19 cellular contexts compared by ENCODE assay signal in genomic region chr11:62888406-62888805, GRCh38. TPM values are rescaled to one million over a fixed set of nuclear protein-coding genes. Genes with fewer than 3 reads are reported as not detected.
DNase-seq lines count a peak whose midpoint lies in the region; TF ChIP-seq lines count a peak whose summit lies in the region.
"Had no signal": no experiment of that assay in that cellular context is flagged by ENCODE, and none has a peak within 500 bp of the region (broad histone marks: within the 10 kb centered on the region; RNA-seq: fewer than 3 reads in every experiment).

No MANE protein-coding gene starts in this region.

- dilution Hi-C loops in mammary epithelial cell (cut with HindIII; ENCODE audit: low sequenced_read_pairs): no loop called here

- H3K9me3 ChIP-seq in OCI-LY7 (ENCODE audit: low read length) (no peaks in the 10 kb centered on the region), mammary epithelial cell (replicated peaks; ENCODE audit: insufficient read depth, low read length) (no peaks in the 10 kb centered on the region)
- H3K9me3 ChIP-seq: BLaER1 treated with 17β-estradiol and CSF1 and Interleukin-3, amounts not matched to agents 10 nM and 100 nM had no signal

- intact Hi-C loops in activated naive CD4-positive, alpha-beta T cell treated with anti-CD3 and anti-CD28 coated beads for 36 hours (cut with micrococcal nuclease): no loop called here
- intact Hi-C loops in OCI-LY7 (cut with micrococcal nuclease; ENCODE audit: unreplicated experiment) (no loop called here), mammary epithelial cell (cut with micrococcal nuclease) (no loop called here)

- H3K36me3 ChIP-seq in OCI-LY7 (ENCODE audit: insufficient read depth, low read length): peaks cover 69% of the 10 kb centered on the region
- H3K36me3 ChIP-seq in mammary epithelial cell (ENCODE audit: insufficient read depth, low read length): peaks cover 46% of the 10 kb centered on the region

- H3K27ac ChIP-seq in OCI-LY7 (ENCODE audit: low read depth, low read length, poor library complexity, severe bottlenecking) (no peak overlapping the region), mammary epithelial cell (ENCODE audit: insufficient read depth, low read depth, low read length) (no peak overlapping the region)
- H3K27ac ChIP-seq: BLaER1 treated with 17β-estradiol and CSF1 and Interleukin-3, amounts not matched to agents 10 nM and 100 nM had no signal

- H3K4me1 ChIP-seq in OCI-LY7 (ENCODE audit: insufficient read depth, low read length, poor library complexity, severe bottlenecking) (no peaks in the 10 kb centered on the region), mammary epithelial cell (ENCODE audit: insufficient read depth, low read length) (peaks cover 22% of the 10 kb centered on the region)

- H3K27me3 ChIP-seq in mammary epithelial cell (ENCODE audit: insufficient read depth, low read length): no peaks in the 10 kb centered on the region
- H3K27me3 ChIP-seq: BLaER1 treated with 17β-estradiol and CSF1 and Interleukin-3, amounts not matched to agents 10 nM and 100 nM had no signal

- no peak overlapping the region for H3K9ac ChIP-seq in mammary epithelial cell (ENCODE audit: insufficient read depth, low read length)

- H3K27me3 Mint-ChIP-seq in activated naive CD4-positive, alpha-beta T cell treated with anti-CD3 and anti-CD28 coated beads, Interleukin-2, amount 10 ng/mL, durations not matched to agents 7 days and 5 days: peaks cover 7% of the 10 kb centered on the region
- no peaks in the 10 kb centered on the region for H3K27me3 Mint-ChIP-seq in activated naive CD4-positive, alpha-beta T cell treated with anti-CD3 and anti-CD28 coated beads for 36 hours (ENCODE audit: low read depth)
- no peaks in the 10 kb centered on the region for H3K27me3 Mint-ChIP-seq in progenitor cell of endocrine pancreas

- TF ChIP-seq CTCF in OCI-LY7 (conservative IDR thresholded peaks at IDR 0.05; ENCODE audit: low read length) (no peak), mammary epithelial cell (conservative IDR thresholded peaks at IDR 0.05 in 1 of 2, IDR thresholded peaks at IDR 0.05 in 1 of 2; ENCODE audit: extremely low read depth in 1 of 2, insufficient read depth in 1 of 2, low read depth in 1 of 2, low read length in 2 of 2) (no peak), progenitor cell of endocrine pancreas (IDR thresholded peaks at IDR 0.05; ENCODE audit: unreplicated experiment) (no peak)

- CTCF ChIA-PET in activated naive CD4-positive, alpha-beta T cell treated with anti-CD3 and anti-CD28 coated beads, Interleukin-2, amount 10 ng/mL, durations not matched to agents 7 days and 5 days (lab: Charles Lee): no interaction called here
- CTCF ChIA-PET in activated naive CD4-positive, alpha-beta T cell treated with anti-CD3 and anti-CD28 coated beads for 36 hours (lab: Charles Lee): no interaction called here
- CTCF ChIA-PET in OCI-LY7 (lab: Charles Lee; ENCODE audit: unreplicated experiment) (no interaction called here), mammary epithelial cell (lab: Charles Lee; ENCODE audit: low non-redundant PET) (no interaction called here)

- H2AFZ ChIP-seq in OCI-LY7 (ENCODE audit: low read length) (no peak overlapping the region), mammary epithelial cell (ENCODE audit: low read depth, low read length) (no peak overlapping the region)

- H4K20me1 ChIP-seq in OCI-LY7 (ENCODE audit: insufficient read depth, low read length) (no peaks in the 10 kb centered on the region), mammary epithelial cell (ENCODE audit: insufficient read depth, low read length) (peaks cover 4% of the 10 kb centered on the region)

- peaks cover 31% of the 10 kb centered on the region for H3K4me1 Mint-ChIP-seq in activated naive CD4-positive, alpha-beta T cell treated with anti-CD3 and anti-CD28 coated beads, Interleukin-2, amount 10 ng/mL, durations not matched to agents 7 days and 5 days
- peaks cover 34% of the 10 kb centered on the region for H3K4me1 Mint-ChIP-seq in activated naive CD4-positive, alpha-beta T cell treated with anti-CD3 and anti-CD28 coated beads for 36 hours (ENCODE audit: low read depth)
- peaks cover 33% of the 10 kb centered on the region for H3K4me1 Mint-ChIP-seq in progenitor cell of endocrine pancreas (ENCODE audit: low read depth)

- POLR2A ChIA-PET in OCI-LY7 (lab: Charles Lee): no interaction called here

- H3K4me3 ChIP-seq in OCI-LY7 (ENCODE audit: low read depth, low read length, poor library complexity, severe bottlenecking) (no peak overlapping the region), mammary epithelial cell (replicated peaks in 1 of 3; ENCODE audit: insufficient read depth in 1 of 3, low read depth in 2 of 3, low read length in 3 of 3) (no peak overlapping the region)
- H3K4me3 ChIP-seq: BLaER1 treated with 17β-estradiol and CSF1 and Interleukin-3, amounts not matched to agents 10 nM and 100 nM had no signal

- no peaks in the 10 kb centered on the region for H3K9me3 Mint-ChIP-seq in activated naive CD4-positive, alpha-beta T cell treated with anti-CD3 and anti-CD28 coated beads, Interleukin-2, amount 10 ng/mL, durations not matched to agents 7 days and 5 days
- H3K9me3 Mint-ChIP-seq in activated naive CD4-positive, alpha-beta T cell treated with anti-CD3 and anti-CD28 coated beads for 36 hours: no peaks in the 10 kb centered on the region
- no peaks in the 10 kb centered on the region for H3K9me3 Mint-ChIP-seq in progenitor cell of endocrine pancreas (ENCODE audit: low read depth)

- no peaks in the 10 kb centered on the region for H3K9me2 ChIP-seq in OCI-LY7 (ENCODE audit: insufficient read depth, low read length)

- WGBS in mammary epithelial cell (ENCODE audit: low coverage, missing lambda C conversion rate): 84% methylated on average over 14 of the region's 14 CpGs

- no peak overlapping the region for H3K4me2 ChIP-seq in OCI-LY7 (ENCODE audit: low read length)
- H3K4me2 ChIP-seq in mammary epithelial cell (ENCODE audit: insufficient read depth, low read depth, low read length): no peak overlapping the region
- H3K4me2 ChIP-seq: BLaER1 treated with 17β-estradiol and CSF1 and Interleukin-3, amounts not matched to agents 10 nM and 100 nM had no signal

- H3K36me3 Mint-ChIP-seq in activated naive CD4-positive, alpha-beta T cell treated with anti-CD3 and anti-CD28 coated beads, Interleukin-2, amount 10 ng/mL, durations not matched to agents 7 days and 5 days: peaks cover 59% of the 10 kb centered on the region
- peaks cover 58% of the 10 kb centered on the region for H3K36me3 Mint-ChIP-seq in activated naive CD4-positive, alpha-beta T cell treated with anti-CD3 and anti-CD28 coated beads for 36 hours (ENCODE audit: low read depth)
- H3K36me3 Mint-ChIP-seq in progenitor cell of endocrine pancreas (ENCODE audit: insufficient read depth): peaks cover 39% of the 10 kb centered on the region

- H3K4me3 Mint-ChIP-seq in activated naive CD4-positive, alpha-beta T cell treated with anti-CD3 and anti-CD28 coated beads, Interleukin-2, amount 10 ng/mL, durations not matched to agents 7 days and 5 days: no peak overlapping the region
- no peak overlapping the region for H3K4me3 Mint-ChIP-seq in activated naive CD4-positive, alpha-beta T cell treated with anti-CD3 and anti-CD28 coated beads for 36 hours
- peak overlapping the region; percentile 1 for H3K4me3 Mint-ChIP-seq in progenitor cell of endocrine pancreas (ENCODE audit: low read depth)

- H3K27ac Mint-ChIP-seq in activated naive CD4-positive, alpha-beta T cell treated with anti-CD3 and anti-CD28 coated beads, Interleukin-2, amount 10 ng/mL, durations not matched to agents 7 days and 5 days: peak overlapping the region; percentile 70
- H3K27ac Mint-ChIP-seq in activated naive CD4-positive, alpha-beta T cell treated with anti-CD3 and anti-CD28 coated beads for 36 hours: no peak overlapping the region
- H3K27ac Mint-ChIP-seq in progenitor cell of endocrine pancreas: peak overlapping the region; percentile 90

- in situ Hi-C loops in mammary epithelial cell (cut with MboI; ENCODE audit: low sequenced_read_pairs in 2 of 2): no loop called here

- TF ChIP-seq POLR2A in erythroblast (IDR thresholded peaks at IDR 0.05; ENCODE audit: low read length): no peak

- no peak for DNase-seq in activated naive CD4-positive, alpha-beta T cell treated with anti-CD3 and anti-CD28 coated beads, Interleukin-2, amount 10 ng/mL, durations not matched to agents 7 days and 5 days
- DNase-seq in activated naive CD4-positive, alpha-beta T cell treated with anti-CD3 and anti-CD28 coated beads for 36 hours: no peak
- DNase-seq in OCI-LY7 (ENCODE audit: low spot score) (no peak), mammary epithelial cell (no peak), progenitor cell of endocrine pancreas (ENCODE audit: low spot score, unreplicated experiment) (no peak), islet precursor cell (no peak), OCI-M2 (lab: John Stamatoyannopoulos, UW; ENCODE audit: unreplicated experiment) (no peak), erythroblast (lab: John Stamatoyannopoulos, UW) (no peak)
- DNase-seq: ACHN; activated naive CD4-positive, alpha-beta T cell; glutamatergic neuron; NCI-H187; NCI-H748 treated with DMSO at 0.1 percent for 48 hours; SIG-M5; stimulated activated CD4-positive, alpha-beta T cell treated with anti-CD3 and anti-CD28 coated beads, Interleukin-4, amount 100 ng/mL, for 4 hours; T-helper 1 cell had no signal

- H3K79me2 ChIP-seq in OCI-LY7 (ENCODE audit: insufficient read depth, low read depth, low read length): peaks cover 13% of the 10 kb centered on the region; the same call in 1 of the 2 replicates
- H3K79me2 ChIP-seq in mammary epithelial cell (ENCODE audit: insufficient read depth, low read length): peaks cover 48% of the 10 kb centered on the region

- BruUV-seq in OCI-LY7 (replicated peaks; lab: Mats Ljungman, UMichigan) (TSS peak; percentile 50), mammary epithelial cell (replicated peaks; lab: Mats Ljungman, UMichigan) (TSS peak; percentile 60)

RNA-seq across cellular contexts. Expression of gene SLC3A2, which starts 7.7 kb away (rescaled TPM):
- 100 to 1,000 TPM; 419 to 472 TPM for total RNA-seq in activated naive CD4-positive, alpha-beta T cell treated with anti-CD3 and anti-CD28 coated beads for 36 hours
- total RNA-seq in OCI-LY7 (2014; rRNA removed; shearing (Covaris generic)): 289 and 291 TPM in 2 replicates
- total RNA-seq in OCI-LY7 (2022) (321 and 339 TPM in 2 replicates), mammary epithelial cell (1,000 to 10,000 TPM; 1,418 to 1,465 TPM), progenitor cell of endocrine pancreas (140 and 180 TPM in 2 replicates)
- polyA plus RNA-seq in mammary epithelial cell: 1,009 TPM
- polyA minus RNA-seq in mammary epithelial cell: 581 TPM

RNA-seq across cellular contexts. Expression of gene CHRM1, which starts 32.8 kb away (rescaled TPM):
- not detected for total RNA-seq in activated naive CD4-positive, alpha-beta T cell treated with anti-CD3 and anti-CD28 coated beads for 36 hours
- total RNA-seq in OCI-LY7 (2014; rRNA removed; shearing (Covaris generic)): not detected in 2 replicates
- not detected in 2 replicates for total RNA-seq in OCI-LY7 (2022)
- total RNA-seq in mammary epithelial cell: not detected
- not detected for polyA plus RNA-seq in mammary epithelial cell
- polyA minus RNA-seq in mammary epithelial cell: not detected
- total RNA-seq in progenitor cell of endocrine pancreas: 0.62 and 0.67 TPM in 2 replicates
- total RNA-seq: pulmonary artery endothelial cell, ureter had no signal

RNA-seq across cellular contexts. Expression of gene WDR74, which starts 49.0 kb away (rescaled TPM):
- total RNA-seq in activated naive CD4-positive, alpha-beta T cell treated with anti-CD3 and anti-CD28 coated beads for 36 hours: 10 to 100 TPM; 74.4 to 78.7 TPM
- total RNA-seq in OCI-LY7 (2014; rRNA removed; shearing (Covaris generic)): 139 and 169 TPM in 2 replicates
- total RNA-seq in OCI-LY7 (2022) (85.0 and 98.4 TPM in 2 replicates), mammary epithelial cell (10 to 100 TPM; 36.7 to 66.5 TPM), progenitor cell of endocrine pancreas (55.8 and 60.3 TPM in 2 replicates)
- polyA plus RNA-seq in mammary epithelial cell: 59.5 TPM
- 53.5 TPM for polyA minus RNA-seq in mammary epithelial cell

RNA-seq across cellular contexts. Expression of gene TEX54, which starts 55.8 kb away (rescaled TPM):
- not detected for total RNA-seq in activated naive CD4-positive, alpha-beta T cell treated with anti-CD3 and anti-CD28 coated beads for 36 hours
- total RNA-seq in OCI-LY7 (2014; rRNA removed; shearing (Covaris generic)): 1.0 TPM in 1 of 2 replicates, not detected in the other
- 0.89 TPM in 1 of 2 replicates, not detected in the other for total RNA-seq in OCI-LY7 (2022)
- total RNA-seq in mammary epithelial cell: not detected
- polyA plus RNA-seq in mammary epithelial cell: not detected
- not detected for polyA minus RNA-seq in mammary epithelial cell
- not detected in 2 replicates for total RNA-seq in progenitor cell of endocrine pancreas
- total RNA-seq: ureter had no signal

RNA-seq across cellular contexts. Expression of gene STX5, which starts 56.6 kb away (rescaled TPM):
- 10 to 100 TPM; 22.7 to 23.0 TPM for total RNA-seq in activated naive CD4-positive, alpha-beta T cell treated with anti-CD3 and anti-CD28 coated beads for 36 hours
- 21.7 and 30.6 TPM in 2 replicates for total RNA-seq in OCI-LY7 (2014; rRNA removed; shearing (Covaris generic))
- total RNA-seq in OCI-LY7 (2022) (41.0 and 47.5 TPM in 2 replicates), mammary epithelial cell (10 to 100 TPM; 26.7 to 44.1 TPM), progenitor cell of endocrine pancreas (39.3 and 45.3 TPM in 2 replicates)
- 35.1 TPM for polyA plus RNA-seq in mammary epithelial cell
- polyA minus RNA-seq in mammary epithelial cell: 34.8 TPM
